In the genomic region with DNA sequence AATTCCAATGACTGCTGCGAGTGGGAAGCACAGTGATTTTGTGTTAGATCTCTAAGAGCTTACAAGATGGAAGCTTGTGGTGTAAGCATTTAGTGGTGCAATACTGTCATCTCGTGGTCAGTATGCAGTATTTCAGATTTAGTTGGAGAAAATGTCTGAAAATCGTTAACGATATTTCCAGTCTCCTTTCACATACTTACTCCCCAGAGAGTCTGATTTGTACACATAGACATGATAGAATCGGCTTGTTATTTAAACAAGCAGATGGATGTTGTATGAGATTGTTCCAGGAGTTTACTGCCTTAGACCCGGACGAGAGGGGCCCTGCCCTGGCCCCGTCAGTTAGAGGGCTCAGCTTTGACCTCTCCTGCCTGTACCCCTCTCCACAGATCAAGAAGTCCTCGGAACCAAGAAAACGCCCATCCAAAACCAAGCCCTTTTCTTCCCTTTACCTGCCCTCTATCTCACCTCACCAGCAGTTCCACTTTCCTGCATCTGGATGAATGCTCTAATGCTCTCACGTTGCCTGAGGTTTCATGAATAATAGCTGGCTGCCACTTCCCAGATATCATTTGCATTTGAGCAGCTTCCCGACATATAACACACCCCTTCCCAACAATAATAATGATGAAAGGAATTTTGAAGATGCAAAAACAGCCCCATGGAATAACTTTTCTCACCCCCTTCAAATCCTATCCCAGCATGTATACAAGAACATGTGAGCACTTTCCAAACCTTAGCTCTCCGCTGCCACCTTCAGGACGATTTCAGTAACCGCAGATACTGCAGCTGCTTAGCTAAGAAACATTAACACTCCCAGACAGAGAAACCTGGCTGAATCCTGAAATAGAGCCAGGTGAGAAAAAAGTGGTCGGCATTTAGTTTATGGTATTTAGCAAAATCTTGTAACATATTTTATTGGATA, we compare ENCODE assay signal across 8 cellular contexts.
A peak's percentile ranks its signal among the peaks of the same experiment; 100 is the strongest.
DNase-seq lines count a peak whose midpoint lies in the region; ATAC-seq lines count a peak whose summit lies in the region.

No MANE protein-coding gene starts in this region.

- DNase-seq in AML-193 (lab: John Stamatoyannopoulos, UW) (peak; percentile 73 to 75), NCI-H345 (lab: John Stamatoyannopoulos, UW) (peak; percentile 80), kidney tubule cell (ENCODE audit: low spot score) (peak; percentile 85)
- DNase-seq in activated CD4-positive, CD25-positive, alpha-beta regulatory T cell treated with anti-CD3 and anti-CD28 coated beads, Interleukin-2, amount 50 U/mL, for 72 hours = peak; percentile 66
- peak; percentile 24 to 51 (median 38) for DNase-seq in stimulated activated CD4-positive, alpha-beta T cell treated with anti-CD3 and anti-CD28 coated beads, Interleukin-1b, Interleukin-23, amount 100 ng/mL, for 24 hours (ENCODE audit: low read depth in 4 of 4, low spot score in 1 of 4)

- ATAC-seq in GM19025 (IDR thresholded peaks at IDR 0.05; ENCODE audit: low read depth, unreplicated experiment) (peak; percentile 71), HG03342 (IDR thresholded peaks at IDR 0.05; ENCODE audit: unreplicated experiment) (peak; percentile 77)

- H3K27ac ChIP-seq in cingulate gyrus (ENCODE audit: low read depth, low read length) = peak overlapping the region; percentile 56

Comparison
In these comparisons a context has a peak if more than half of its experiments do, and no peak if none do; other contexts are left out.
1. Peak in every context shown above with its lines: DNase-seq, ATAC-seq and H3K27ac ChIP-seq.